18 cellular contexts compared by ENCODE assay signal in genomic region chr12:4001869-4002268, GRCh38.
DNase-seq lines count a peak whose midpoint lies in the region; ATAC-seq and TF ChIP-seq lines count a peak whose summit lies in the region.
"Had no signal": no experiment of that assay in that cellular context is flagged by ENCODE, and none has a peak within 500 bp of the region (broad histone marks: within the 10 kb centered on the region; RNA-seq: fewer than 3 reads in every experiment).

No MANE protein-coding gene starts in this region.

- H3K4me1 ChIP-seq in RWPE2 (ENCODE audit: insufficient read depth, poor library complexity, severe bottlenecking) (peaks cover 43% of the 10 kb centered on the region), testis (no peaks in the 10 kb centered on the region)
- H3K4me1 ChIP-seq: BE2C had no signal

- H3K27ac ChIP-seq in RWPE2 (ENCODE audit: poor library complexity, severe bottlenecking): peak overlapping the region; percentile 96
- H3K27ac ChIP-seq in testis: no peak overlapping the region

- ATAC-seq in RWPE2 (ENCODE audit: low read depth): no peak
- no peak for ATAC-seq in GM19324 (IDR thresholded peaks at IDR 0.05; ENCODE audit: low FRiP score, unreplicated experiment)

- H3K9me3 ChIP-seq in RWPE2 (ENCODE audit: severe bottlenecking) (no peaks in the 10 kb centered on the region), testis (no peaks in the 10 kb centered on the region)
- H3K9me3 ChIP-seq: BE2C had no signal

- no peak for TF ChIP-seq POLR2A in testis (IDR thresholded peaks at IDR 0.05)

- H3K27ac Mint-ChIP-seq in mesothelial cell of epicardium (peak overlapping the region; percentile 59), type B pancreatic cell (peak overlapping the region; percentile 69)
- H3K27ac Mint-ChIP-seq: IgD-negative memory B cell had no signal

- H3K9me3 Mint-ChIP-seq in mesothelial cell of epicardium (peaks cover 13% of the 10 kb centered on the region), type B pancreatic cell (peaks cover 10% of the 10 kb centered on the region)
- H3K9me3 Mint-ChIP-seq: CD4-positive, alpha-beta memory T cell had no signal

- no peaks in the 10 kb centered on the region for H3K27me3 Mint-ChIP-seq in mesothelial cell of epicardium (ENCODE audit: low read depth)
- no peaks in the 10 kb centered on the region for H3K27me3 Mint-ChIP-seq in type B pancreatic cell
- H3K27me3 Mint-ChIP-seq: CD4-positive, alpha-beta memory T cell had no signal

- H3K36me3 Mint-ChIP-seq in mesothelial cell of epicardium (no peaks in the 10 kb centered on the region), type B pancreatic cell (no peaks in the 10 kb centered on the region)
- H3K36me3 Mint-ChIP-seq: CD4-positive, alpha-beta memory T cell had no signal

- H3K36me3 ChIP-seq in RWPE2 (ENCODE audit: low read depth): no peaks in the 10 kb centered on the region; the same call in 1 of the 2 replicates
- no peaks in the 10 kb centered on the region for H3K36me3 ChIP-seq in testis (ENCODE audit: low read depth, missing control alignments)
- H3K36me3 ChIP-seq: BE2C had no signal

- 98 to 99% methylated on average over 4 of the region's 4 CpGs for WGBS in testis, 2 donors

- H3K4me1 Mint-ChIP-seq in mesothelial cell of epicardium (peaks cover 44% of the 10 kb centered on the region), type B pancreatic cell (ENCODE audit: unreplicated experiment) (peaks cover 8% of the 10 kb centered on the region)
- H3K4me1 Mint-ChIP-seq: IgD-negative memory B cell had no signal

- H3K4me3 ChIP-seq in RWPE2 (ENCODE audit: severe bottlenecking): no peak overlapping the region
- H3K4me3 ChIP-seq in testis: no peak overlapping the region

- H3K27me3 ChIP-seq in RWPE2 (ENCODE audit: insufficient read depth, poor library complexity, severe bottlenecking) (no peaks in the 10 kb centered on the region), testis (no peaks in the 10 kb centered on the region)

- intact Hi-C loops in testis (cut with DNase I; ENCODE audit: low total_unique reads): no loop called here

- no peak overlapping the region for H3K4me3 Mint-ChIP-seq in mesothelial cell of epicardium
- H3K4me3 Mint-ChIP-seq in type B pancreatic cell: no peak overlapping the region
- H3K4me3 Mint-ChIP-seq: CD4-positive, alpha-beta memory T cell; IgD-negative memory B cell had no signal

- no peak for TF ChIP-seq CTCF in RWPE2 (IDR thresholded peaks at IDR 0.05; ENCODE audit: poor library complexity, severe bottlenecking)
- no peak for TF ChIP-seq CTCF in mesothelial cell of epicardium (IDR thresholded peaks at IDR 0.05; ENCODE audit: unreplicated experiment)
- no peak for TF ChIP-seq CTCF in type B pancreatic cell (conservative IDR thresholded peaks at IDR 0.05)
- TF ChIP-seq CTCF in testis (IDR thresholded peaks at IDR 0.05): no peak

- DNase-seq in SKM-1 treated with dmso at 0.1 percent for 144 hours (lab: John Stamatoyannopoulos, UW; ENCODE audit: unreplicated experiment): peak; percentile 11
- DNase-seq in SKM-1 (lab: John Stamatoyannopoulos, UW; ENCODE audit: unreplicated experiment): no peak
- DNase-seq in RWPE2 (ENCODE audit: low spot score): no peak
- DNase-seq in mesothelial cell of epicardium (ENCODE audit: low spot score in 2 of 2, unreplicated experiment in 2 of 2): no peak
- DNase-seq in type B pancreatic cell (ENCODE audit: extremely low spot score, unreplicated experiment): no peak
- DNase-seq in testis: no peak
- DNase-seq in medulla oblongata (ENCODE audit: extremely low spot score): no peak
- DNase-seq: BE2C; Calu3; CD4-positive, alpha-beta memory T cell; EL; H7; NCI-H1436 treated with DMSO at 0.1 percent for 48 hours; NCI-H2029; NCI-H345; NCI-H526 had no signal
